In the genomic region with DNA sequence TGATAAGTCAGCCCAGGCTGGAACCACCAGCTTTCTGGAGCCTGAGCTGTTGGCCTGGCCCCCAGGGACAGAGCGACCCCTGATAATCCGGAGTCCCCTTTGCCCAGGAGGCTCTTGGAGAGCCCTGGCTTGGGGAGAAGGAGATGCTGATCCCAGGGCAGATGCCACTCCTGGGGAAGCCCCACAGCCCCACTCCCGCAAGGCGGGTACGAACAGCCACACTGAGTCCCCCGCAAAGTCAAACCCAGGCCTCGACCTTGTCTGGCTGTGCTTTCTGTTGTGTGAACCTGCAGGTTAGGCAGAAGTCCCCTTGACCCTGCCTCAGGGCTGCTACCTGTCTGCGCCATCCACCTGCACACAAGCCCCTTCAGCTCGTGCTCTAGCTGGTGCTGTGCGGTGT, we compare ENCODE assay signal across 1 cellular context.
TF ChIP-seq lines count a peak whose summit lies in the region.

No MANE protein-coding gene starts in this region.

TF ChIP-seq in SK-N-SH, 30 proteins besides CTCF, POLR2A, EP300 and RAD21 (continued from another document):
- TF ChIP-seq, protein P1, sequence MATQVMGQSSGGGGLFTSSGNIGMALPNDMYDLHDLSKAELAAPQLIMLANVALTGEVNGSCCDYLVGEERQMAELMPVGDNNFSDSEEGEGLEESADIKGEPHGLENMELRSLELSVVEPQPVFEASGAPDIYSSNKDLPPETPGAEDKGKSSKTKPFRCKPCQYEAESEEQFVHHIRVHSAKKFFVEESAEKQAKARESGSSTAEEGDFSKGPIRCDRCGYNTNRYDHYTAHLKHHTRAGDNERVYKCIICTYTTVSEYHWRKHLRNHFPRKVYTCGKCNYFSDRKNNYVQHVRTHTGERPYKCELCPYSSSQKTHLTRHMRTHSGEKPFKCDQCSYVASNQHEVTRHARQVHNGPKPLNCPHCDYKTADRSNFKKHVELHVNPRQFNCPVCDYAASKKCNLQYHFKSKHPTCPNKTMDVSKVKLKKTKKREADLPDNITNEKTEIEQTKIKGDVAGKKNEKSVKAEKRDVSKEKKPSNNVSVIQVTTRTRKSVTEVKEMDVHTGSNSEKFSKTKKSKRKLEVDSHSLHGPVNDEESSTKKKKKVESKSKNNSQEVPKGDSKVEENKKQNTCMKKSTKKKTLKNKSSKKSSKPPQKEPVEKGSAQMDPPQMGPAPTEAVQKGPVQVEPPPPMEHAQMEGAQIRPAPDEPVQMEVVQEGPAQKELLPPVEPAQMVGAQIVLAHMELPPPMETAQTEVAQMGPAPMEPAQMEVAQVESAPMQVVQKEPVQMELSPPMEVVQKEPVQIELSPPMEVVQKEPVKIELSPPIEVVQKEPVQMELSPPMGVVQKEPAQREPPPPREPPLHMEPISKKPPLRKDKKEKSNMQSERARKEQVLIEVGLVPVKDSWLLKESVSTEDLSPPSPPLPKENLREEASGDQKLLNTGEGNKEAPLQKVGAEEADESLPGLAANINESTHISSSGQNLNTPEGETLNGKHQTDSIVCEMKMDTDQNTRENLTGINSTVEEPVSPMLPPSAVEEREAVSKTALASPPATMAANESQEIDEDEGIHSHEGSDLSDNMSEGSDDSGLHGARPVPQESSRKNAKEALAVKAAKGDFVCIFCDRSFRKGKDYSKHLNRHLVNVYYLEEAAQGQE (IDR thresholded peaks at IDR 0.05; ENCODE audit: low read depth, low read length): no peak
- TF ChIP-seq, protein P2, sequence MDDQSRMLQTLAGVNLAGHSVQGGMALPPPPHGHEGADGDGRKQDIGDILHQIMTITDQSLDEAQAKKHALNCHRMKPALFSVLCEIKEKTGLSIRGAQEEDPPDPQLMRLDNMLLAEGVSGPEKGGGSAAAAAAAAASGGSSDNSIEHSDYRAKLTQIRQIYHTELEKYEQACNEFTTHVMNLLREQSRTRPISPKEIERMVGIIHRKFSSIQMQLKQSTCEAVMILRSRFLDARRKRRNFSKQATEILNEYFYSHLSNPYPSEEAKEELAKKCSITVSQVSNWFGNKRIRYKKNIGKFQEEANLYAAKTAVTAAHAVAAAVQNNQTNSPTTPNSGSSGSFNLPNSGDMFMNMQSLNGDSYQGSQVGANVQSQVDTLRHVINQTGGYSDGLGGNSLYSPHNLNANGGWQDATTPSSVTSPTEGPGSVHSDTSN (IDR thresholded peaks at IDR 0.05): no peak
